ENCODE assay signal across 8 cellular contexts in genomic region chr7:40231796-40232195, GRCh38.
"Had no signal": no experiment of that assay in that cellular context is flagged by ENCODE, and none has a peak within 500 bp of the region (broad histone marks: within the 10 kb centered on the region; RNA-seq: fewer than 3 reads in every experiment).

No MANE protein-coding gene starts in this region.

- H3K27me3 Mint-ChIP-seq: activated naive CD4-positive, alpha-beta T cell treated with anti-CD3 and anti-CD28 coated beads, Interleukin-2, amount 50 U/mL, for 24 hours; stimulated activated memory B cell treated with anti-CD40 and anti-IgM and Interleukin-4, amounts not matched to agents 10 μg/mL and 1 μg/mL and 100 μg/mL, for 72 hours; type B pancreatic cell had no signal

- DNase-seq: activated T-cell treated with anti-CD3 and anti-CD28 coated beads, Interleukin-2, amount 50 U/mL, for 1 hour; posterior cingulate gyrus had no signal

- H3K9me3 ChIP-seq: colonic mucosa had no signal

- H3K27ac Mint-ChIP-seq: activated naive CD4-positive, alpha-beta T cell treated with anti-CD3 and anti-CD28 coated beads, Interleukin-2, amount 50 U/mL, for 24 hours; stimulated activated memory B cell treated with anti-CD40 and anti-IgM and Interleukin-4, amounts not matched to agents 10 μg/mL and 1 μg/mL and 100 μg/mL, for 72 hours; type B pancreatic cell had no signal

- H3K4me3 ChIP-seq: colonic mucosa, hepatocyte had no signal

- H3K27ac ChIP-seq: colonic mucosa, hepatocyte had no signal

- H3K9me3 Mint-ChIP-seq: activated naive CD4-positive, alpha-beta T cell treated with anti-CD3 and anti-CD28 coated beads, Interleukin-2, amount 50 U/mL, for 24 hours; stimulated activated memory B cell treated with anti-CD40 and anti-IgM and Interleukin-4, amounts not matched to agents 10 μg/mL and 1 μg/mL and 100 μg/mL, for 72 hours; type B pancreatic cell had no signal

- ATAC-seq: stimulated activated memory B cell treated with anti-CD40 and anti-IgM and Interleukin-4, amounts not matched to agents 10 μg/mL and 1 μg/mL and 100 μg/mL, for 72 hours had no signal

- H3K36me3 ChIP-seq: colonic mucosa had no signal

- H3K36me3 Mint-ChIP-seq: activated naive CD4-positive, alpha-beta T cell treated with anti-CD3 and anti-CD28 coated beads, Interleukin-2, amount 50 U/mL, for 24 hours; stimulated activated memory B cell treated with anti-CD40 and anti-IgM and Interleukin-4, amounts not matched to agents 10 μg/mL and 1 μg/mL and 100 μg/mL, for 72 hours; type B pancreatic cell had no signal

- H3K4me1 ChIP-seq: colonic mucosa had no signal

- H3K4me2 ChIP-seq: hepatocyte had no signal

- H3K79me2 ChIP-seq: hepatocyte had no signal

- H3K4me3 Mint-ChIP-seq: activated naive CD4-positive, alpha-beta T cell treated with anti-CD3 and anti-CD28 coated beads, Interleukin-2, amount 50 U/mL, for 24 hours; stimulated activated memory B cell treated with anti-CD40 and anti-IgM and Interleukin-4, amounts not matched to agents 10 μg/mL and 1 μg/mL and 100 μg/mL, for 72 hours; type B pancreatic cell had no signal

- FAIRE-seq: small intestine had no signal

- H3K27me3 ChIP-seq: colonic mucosa, hepatocyte had no signal

- H3K4me1 Mint-ChIP-seq: stimulated activated memory B cell treated with anti-CD40 and anti-IgM and Interleukin-4, amounts not matched to agents 10 μg/mL and 1 μg/mL and 100 μg/mL, for 72 hours had no signal
